9 cellular contexts compared by ENCODE assay signal in the genomic region with DNA sequence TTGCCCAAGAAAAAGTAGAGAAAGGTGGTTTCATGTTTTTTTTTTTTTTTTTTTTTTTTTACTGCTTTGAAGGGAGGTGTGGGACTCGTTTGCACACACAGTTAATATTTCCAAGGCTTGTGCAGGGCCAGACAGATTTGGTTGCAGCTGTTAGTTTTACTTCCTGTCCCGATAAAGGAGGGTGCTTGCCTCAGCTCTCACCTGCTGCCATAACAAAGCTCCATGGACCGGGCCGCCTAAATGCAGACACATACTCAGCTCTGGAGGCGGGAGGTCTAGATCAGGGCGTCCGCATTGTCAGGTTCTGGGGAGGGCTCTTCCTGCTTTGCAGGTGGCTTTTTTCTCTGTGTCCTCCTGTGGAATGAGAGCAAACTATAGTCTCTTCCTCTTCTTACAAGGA.
DNase-seq lines count a peak whose midpoint lies in the region; ATAC-seq and TF ChIP-seq lines count a peak whose summit lies in the region.
"Had no signal": no experiment of that assay in that cellular context is flagged by ENCODE, and none has a peak within 500 bp of the region (broad histone marks: within the 10 kb centered on the region; RNA-seq: fewer than 3 reads in every experiment).

No MANE protein-coding gene starts in this region.

- no peaks in the 10 kb centered on the region for H3K27me3 Mint-ChIP-seq in activated naive CD8-positive, alpha-beta T cell

- peaks cover 89% of the 10 kb centered on the region for H3K4me1 Mint-ChIP-seq in activated naive CD8-positive, alpha-beta T cell (ENCODE audit: low read depth)

- DNase-seq in GM13976 (ENCODE audit: low spot score) (peak; percentile 80), KBM-7 (peak; percentile 79), foreskin melanocyte (no peak), HPDE6-E6E7 (ENCODE audit: extremely low spot score) (no peak), SKM-1 treated with dmso at 0.1 percent for 144 hours (lab: John Stamatoyannopoulos, UW; ENCODE audit: unreplicated experiment) (no peak), NCI-H1105 treated with DMSO at 0.1 percent for 48 hours (lab: John Stamatoyannopoulos, UW) (no peak)

- ATAC-seq in GM21526 (IDR thresholded peaks at IDR 0.05; ENCODE audit: low FRiP score, unreplicated experiment): peak; percentile 68
- ATAC-seq: HCT116 had no signal

- H3K36me3 Mint-ChIP-seq in activated naive CD8-positive, alpha-beta T cell: no peaks in the 10 kb centered on the region

- TF ChIP-seq CTCF in GM13976 (IDR thresholded peaks at IDR 0.05; ENCODE audit: borderline replicate concordance, control extremely low read depth, extremely low read depth, insufficient read depth, missing control alignments): no peak

- in situ Hi-C loops in GM13976 (cut with MboI; ENCODE audit: low sequenced_read_pairs, unreplicated experiment): no loop called here
- in situ Hi-C loops in KBM-7 (cut with MboI; ENCODE audit: low pct_unique_long_range_greater_than_20kb, low sequenced_read_pairs): no loop called here

- peak overlapping the region; percentile 33 for H3K4me3 Mint-ChIP-seq in activated naive CD8-positive, alpha-beta T cell

- H3K9me3 Mint-ChIP-seq in activated naive CD8-positive, alpha-beta T cell (ENCODE audit: low read depth): no peaks in the 10 kb centered on the region

- H3K27ac Mint-ChIP-seq in activated naive CD8-positive, alpha-beta T cell: peak overlapping the region; percentile 83

Comparison
In these comparisons a context has a peak if more than half of its experiments do, and no peak if none do; other contexts are left out.
1. DNase-seq: peak in GM13976 (single experiment) and KBM-7 (single experiment); none in foreskin melanocyte (single experiment), HPDE6-E6E7 (single experiment), SKM-1 treated with dmso at 0.1 percent for 144 hours (single experiment) and NCI-H1105 treated with DMSO at 0.1 percent for 48 hours (single experiment).